ENCODE assay signal across 1 cellular context in the genomic region with DNA sequence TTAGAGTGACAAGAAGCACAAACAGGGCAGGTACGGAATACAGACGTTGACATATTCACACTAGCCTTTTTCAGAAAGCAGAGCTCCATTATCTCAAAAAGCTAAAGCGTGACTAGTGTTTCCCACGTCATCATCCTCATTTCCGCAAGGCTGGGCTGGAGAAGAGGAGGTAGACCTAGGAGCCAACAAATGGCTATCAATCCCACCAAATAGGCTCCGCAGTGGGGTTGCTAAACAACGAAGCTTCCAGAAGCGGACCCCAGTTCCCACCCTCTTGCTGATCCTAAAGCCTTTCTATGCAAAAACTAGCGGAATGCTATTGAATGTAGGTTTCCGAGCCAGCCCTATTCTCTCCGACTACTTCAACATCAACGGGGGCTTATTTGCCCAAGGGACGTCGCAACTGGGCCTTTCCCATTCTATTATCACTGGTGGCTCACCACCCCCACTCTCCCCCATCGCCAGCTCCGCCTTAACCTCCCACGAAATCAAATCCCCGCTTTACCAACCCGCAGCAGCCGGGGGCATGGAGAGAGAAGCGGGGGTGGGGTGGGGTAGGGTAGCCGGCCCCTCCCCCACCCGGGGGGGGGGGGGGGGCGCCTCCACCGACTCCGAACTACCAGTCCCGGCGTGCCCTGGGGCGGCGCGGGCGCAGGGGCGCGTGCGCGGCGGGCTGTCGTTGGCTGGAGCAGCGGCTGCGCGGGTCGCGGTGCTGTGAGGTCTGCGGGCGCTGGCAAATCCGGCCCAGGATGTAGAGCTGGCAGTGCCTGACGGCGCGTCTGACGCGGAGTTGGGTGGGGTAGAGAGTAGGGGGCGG.
A peak's percentile ranks its signal among the peaks of the same experiment; 100 is the strongest.
TF ChIP-seq lines count a peak whose summit lies in the region.

Gene MORF4L1, plus strand, starts transcription at position 736 of the 817 bp plus-strand sequence. CDS start 128 bp downstream, outside the sequence.

TF ChIP-seq in K562, 482 proteins besides CTCF, POLR2A, EP300 and RAD21 (continued from another document and continues in another):
- TF ChIP-seq, protein P1, sequence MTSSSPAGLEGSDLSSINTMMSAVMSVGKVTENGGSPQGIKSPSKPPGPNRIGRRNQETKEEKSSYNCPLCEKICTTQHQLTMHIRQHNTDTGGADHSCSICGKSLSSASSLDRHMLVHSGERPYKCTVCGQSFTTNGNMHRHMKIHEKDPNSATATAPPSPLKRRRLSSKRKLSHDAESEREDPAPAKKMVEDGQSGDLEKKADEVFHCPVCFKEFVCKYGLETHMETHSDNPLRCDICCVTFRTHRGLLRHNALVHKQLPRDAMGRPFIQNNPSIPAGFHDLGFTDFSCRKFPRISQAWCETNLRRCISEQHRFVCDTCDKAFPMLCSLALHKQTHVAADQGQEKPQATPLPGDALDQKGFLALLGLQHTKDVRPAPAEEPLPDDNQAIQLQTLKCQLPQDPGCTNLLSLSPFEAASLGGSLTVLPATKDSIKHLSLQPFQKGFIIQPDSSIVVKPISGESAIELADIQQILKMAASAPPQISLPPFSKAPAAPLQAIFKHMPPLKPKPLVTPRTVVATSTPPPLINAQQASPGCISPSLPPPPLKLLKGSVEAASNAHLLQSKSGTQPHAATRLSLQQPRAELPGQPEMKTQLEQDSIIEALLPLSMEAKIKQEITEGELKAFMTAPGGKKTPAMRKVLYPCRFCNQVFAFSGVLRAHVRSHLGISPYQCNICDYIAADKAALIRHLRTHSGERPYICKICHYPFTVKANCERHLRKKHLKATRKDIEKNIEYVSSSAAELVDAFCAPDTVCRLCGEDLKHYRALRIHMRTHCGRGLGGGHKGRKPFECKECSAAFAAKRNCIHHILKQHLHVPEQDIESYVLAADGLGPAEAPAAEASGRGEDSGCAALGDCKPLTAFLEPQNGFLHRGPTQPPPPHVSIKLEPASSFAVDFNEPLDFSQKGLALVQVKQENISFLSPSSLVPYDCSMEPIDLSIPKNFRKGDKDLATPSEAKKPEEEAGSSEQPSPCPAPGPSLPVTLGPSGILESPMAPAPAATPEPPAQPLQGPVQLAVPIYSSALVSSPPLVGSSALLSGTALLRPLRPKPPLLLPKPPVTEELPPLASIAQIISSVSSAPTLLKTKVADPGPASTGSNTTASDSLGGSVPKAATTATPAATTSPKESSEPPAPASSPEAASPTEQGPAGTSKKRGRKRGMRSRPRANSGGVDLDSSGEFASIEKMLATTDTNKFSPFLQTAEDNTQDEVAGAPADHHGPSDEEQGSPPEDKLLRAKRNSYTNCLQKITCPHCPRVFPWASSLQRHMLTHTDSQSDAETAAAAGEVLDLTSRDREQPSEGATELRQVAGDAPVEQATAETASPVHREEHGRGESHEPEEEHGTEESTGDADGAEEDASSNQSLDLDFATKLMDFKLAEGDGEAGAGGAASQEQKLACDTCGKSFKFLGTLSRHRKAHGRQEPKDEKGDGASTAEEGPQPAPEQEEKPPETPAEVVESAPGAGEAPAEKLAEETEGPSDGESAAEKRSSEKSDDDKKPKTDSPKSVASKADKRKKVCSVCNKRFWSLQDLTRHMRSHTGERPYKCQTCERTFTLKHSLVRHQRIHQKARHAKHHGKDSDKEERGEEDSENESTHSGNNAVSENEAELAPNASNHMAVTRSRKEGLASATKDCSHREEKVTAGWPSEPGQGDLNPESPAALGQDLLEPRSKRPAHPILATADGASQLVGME (CRISPR knock-in tag; IDR thresholded peaks at IDR 0.05), result no peak
- no peak for TF ChIP-seq ZNF512 (tag; IDR thresholded peaks at IDR 0.05)
- no peak for TF ChIP-seq PHB2 (IDR thresholded peaks at IDR 0.05; ENCODE audit: low read depth)
- TF ChIP-seq, protein P2, sequence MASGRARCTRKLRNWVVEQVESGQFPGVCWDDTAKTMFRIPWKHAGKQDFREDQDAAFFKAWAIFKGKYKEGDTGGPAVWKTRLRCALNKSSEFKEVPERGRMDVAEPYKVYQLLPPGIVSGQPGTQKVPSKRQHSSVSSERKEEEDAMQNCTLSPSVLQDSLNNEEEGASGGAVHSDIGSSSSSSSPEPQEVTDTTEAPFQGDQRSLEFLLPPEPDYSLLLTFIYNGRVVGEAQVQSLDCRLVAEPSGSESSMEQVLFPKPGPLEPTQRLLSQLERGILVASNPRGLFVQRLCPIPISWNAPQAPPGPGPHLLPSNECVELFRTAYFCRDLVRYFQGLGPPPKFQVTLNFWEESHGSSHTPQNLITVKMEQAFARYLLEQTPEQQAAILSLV (tag; IDR thresholded peaks at IDR 0.05), result no peak
- no peak for TF ChIP-seq CHD7 (IDR thresholded peaks at IDR 0.05; ENCODE audit: low read depth, low read length)
- TF ChIP-seq RBM15 (IDR thresholded peaks at IDR 0.05; ENCODE audit: insufficient read depth, low read length), result no peak
- TF ChIP-seq NFE2 (IDR thresholded peaks at IDR 0.05; ENCODE audit: low read depth), result no peak
- no peak for TF ChIP-seq NFATC3 (IDR thresholded peaks at IDR 0.05)
- 0 out of 4 replicates have a peak, but pooled peaks of 1 of the 2 experiments have one; percentile 7 for TF ChIP-seq TEAD1 (CRISPR knock-in tag; IDR thresholded peaks at IDR 0.05)
- TF ChIP-seq FOXM1 (IDR thresholded peaks at IDR 0.05; ENCODE audit: low read depth), result no peak
- TF ChIP-seq FOXM1 (CRISPR knock-in tag; IDR thresholded peaks at IDR 0.05; ENCODE audit: low read depth), result no peak
- TF ChIP-seq NFYB (IDR thresholded peaks at IDR 0.05; ENCODE audit: extremely low read depth, insufficient read length), result peak; percentile 23
- no peak for TF ChIP-seq ELF4 (CRISPR knock-in tag; IDR thresholded peaks at IDR 0.05)
- no peak for TF ChIP-seq MTF1 (CRISPR knock-in tag; IDR thresholded peaks at IDR 0.05; ENCODE audit: borderline replicate concordance)
- TF ChIP-seq YY1 (IDR thresholded peaks at IDR 0.05; ENCODE audit: borderline replicate concordance in 1 of 3, control insufficient read depth in 1 of 3, extremely low read depth in 1 of 3, insufficient read depth in 3 of 3, insufficient read length in 1 of 3, insufficient replicate concordance in 2 of 3, low read depth in 1 of 3, low read length in 2 of 3), result peak in 1 of 3 experiments; percentile 62
- peak; percentile 82 for TF ChIP-seq TBP (optimal IDR thresholded peaks at IDR 0.05; ENCODE audit: low read depth, low read length)
- TF ChIP-seq ZKSCAN8 (CRISPR knock-in tag; IDR thresholded peaks at IDR 0.05), result no peak
- no peak for TF ChIP-seq TFAM (CRISPR knock-in tag; conservative IDR thresholded peaks at IDR 0.05)
- no peak for TF ChIP-seq SMAD1 (IDR thresholded peaks at IDR 0.05; ENCODE audit: low read depth, low read length, partially characterized antibody)
- TF ChIP-seq, protein P3, sequence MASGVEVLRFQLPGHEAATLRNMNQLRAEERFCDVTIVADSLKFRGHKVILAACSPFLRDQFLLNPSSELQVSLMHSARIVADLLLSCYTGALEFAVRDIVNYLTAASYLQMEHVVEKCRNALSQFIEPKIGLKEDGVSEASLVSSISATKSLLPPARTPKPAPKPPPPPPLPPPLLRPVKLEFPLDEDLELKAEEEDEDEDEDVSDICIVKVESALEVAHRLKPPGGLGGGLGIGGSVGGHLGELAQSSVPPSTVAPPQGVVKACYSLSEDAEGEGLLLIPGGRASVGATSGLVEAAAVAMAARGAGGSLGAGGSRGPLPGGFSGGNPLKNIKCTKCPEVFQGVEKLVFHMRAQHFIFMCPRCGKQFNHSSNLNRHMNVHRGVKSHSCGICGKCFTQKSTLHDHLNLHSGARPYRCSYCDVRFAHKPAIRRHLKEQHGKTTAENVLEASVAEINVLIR (CRISPR knock-in tag; IDR thresholded peaks at IDR 0.05), result peak; percentile 98
- no peak for TF ChIP-seq LCOR (CRISPR knock-in tag; IDR thresholded peaks at IDR 0.05)
- 0 out of 2 replicates have a peak, but pooled peaks have one; percentile 23 for TF ChIP-seq GATAD2A (IDR thresholded peaks at IDR 0.05)
- TF ChIP-seq, protein P4, sequence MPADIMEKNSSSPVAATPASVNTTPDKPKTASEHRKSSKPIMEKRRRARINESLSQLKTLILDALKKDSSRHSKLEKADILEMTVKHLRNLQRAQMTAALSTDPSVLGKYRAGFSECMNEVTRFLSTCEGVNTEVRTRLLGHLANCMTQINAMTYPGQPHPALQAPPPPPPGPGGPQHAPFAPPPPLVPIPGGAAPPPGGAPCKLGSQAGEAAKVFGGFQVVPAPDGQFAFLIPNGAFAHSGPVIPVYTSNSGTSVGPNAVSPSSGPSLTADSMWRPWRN (IDR thresholded peaks at IDR 0.05; ENCODE audit: low read depth), result no peak
- no peak for TF ChIP-seq KLF13 (tag; IDR thresholded peaks at IDR 0.05; ENCODE audit: borderline replicate concordance, low read depth)
- TF ChIP-seq DDX20 (tag; IDR thresholded peaks at IDR 0.05; ENCODE audit: low read depth), result no peak
- TF ChIP-seq FOXA1 (IDR thresholded peaks at IDR 0.05; ENCODE audit: borderline replicate concordance), result no peak
- TF ChIP-seq KHSRP (IDR thresholded peaks at IDR 0.05), result no peak; the same call in 1 of the 2 replicates
- TF ChIP-seq, protein P5, sequence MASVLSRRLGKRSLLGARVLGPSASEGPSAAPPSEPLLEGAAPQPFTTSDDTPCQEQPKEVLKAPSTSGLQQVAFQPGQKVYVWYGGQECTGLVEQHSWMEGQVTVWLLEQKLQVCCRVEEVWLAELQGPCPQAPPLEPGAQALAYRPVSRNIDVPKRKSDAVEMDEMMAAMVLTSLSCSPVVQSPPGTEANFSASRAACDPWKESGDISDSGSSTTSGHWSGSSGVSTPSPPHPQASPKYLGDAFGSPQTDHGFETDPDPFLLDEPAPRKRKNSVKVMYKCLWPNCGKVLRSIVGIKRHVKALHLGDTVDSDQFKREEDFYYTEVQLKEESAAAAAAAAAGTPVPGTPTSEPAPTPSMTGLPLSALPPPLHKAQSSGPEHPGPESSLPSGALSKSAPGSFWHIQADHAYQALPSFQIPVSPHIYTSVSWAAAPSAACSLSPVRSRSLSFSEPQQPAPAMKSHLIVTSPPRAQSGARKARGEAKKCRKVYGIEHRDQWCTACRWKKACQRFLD (CRISPR knock-in tag; IDR thresholded peaks at IDR 0.05), result 0 out of 2 replicates have a peak, but pooled peaks have one; percentile 50
